ENCODE assay signal across 19 cellular contexts in genomic region chr14:96893966-96894622, GRCh38.
"Had no signal": no experiment of that assay in that cellular context is flagged by ENCODE, and none has a peak within 500 bp of the region (broad histone marks: within the 10 kb centered on the region; RNA-seq: fewer than 3 reads in every experiment).

No MANE protein-coding gene starts in this region.

- H3K4me3 Mint-ChIP-seq: naive B cell; stimulated activated naive B cell treated with anti-CD40 and anti-IgM and Interleukin-4, amounts not matched to agents 10 μg/mL and 1 μg/mL and 100 μg/mL, for 72 hours; WTC11 had no signal

- H3K27me3 ChIP-seq: esophagus squamous epithelium, left lung, transverse colon, vagina had no signal

- H3K79me2 ChIP-seq: parathyroid adenoma had no signal

- H3K9ac ChIP-seq: parathyroid adenoma had no signal

- FAIRE-seq: endothelial cell of umbilical vein, keratinocyte had no signal

- H3K27ac ChIP-seq: esophagus squamous epithelium, left lung, parathyroid adenoma, transverse colon, vagina had no signal

- H2AFZ ChIP-seq: parathyroid adenoma had no signal

- H3K36me3 ChIP-seq: esophagus squamous epithelium, transverse colon, vagina had no signal

- DNase-seq: activated CD8-positive, alpha-beta memory T cell treated with anti-CD3 and anti-CD28 coated beads for 24 hours; activated gamma-delta T cell treated with Interleukin-2 at 50 U/mL for 16 hours; aorta; cortex of kidney; effector CD4-positive, alpha-beta T cell; esophagus squamous epithelium; hippocampal formation; left lung; naive B cell; stimulated activated CD4-positive, alpha-beta T cell treated with anti-CD3 and anti-CD28 coated beads, Interleukin-12 subunit alpha, Interleukin-12 subunit beta, amount 100 ng/mL, for 4 hours; stimulated activated naive B cell treated with anti-CD40 and anti-IgM and Interleukin-4, amounts not matched to agents 10 μg/mL and 1 μg/mL and 100 μg/mL, for 72 hours; T-helper 1 cell; transverse colon had no signal

- H3K27ac Mint-ChIP-seq: stimulated activated naive B cell treated with anti-CD40 and anti-IgM and Interleukin-4, amounts not matched to agents 10 μg/mL and 1 μg/mL and 100 μg/mL, for 72 hours; WTC11 had no signal

- H3K36me3 Mint-ChIP-seq: WTC11 had no signal

- H3K9me3 Mint-ChIP-seq: naive B cell; stimulated activated naive B cell treated with anti-CD40 and anti-IgM and Interleukin-4, amounts not matched to agents 10 μg/mL and 1 μg/mL and 100 μg/mL, for 72 hours; WTC11 had no signal

- ATAC-seq: left lung; SK-N-SH treated with all-trans-retinoic acid at 6 μM for 48 hours; stimulated activated naive B cell treated with anti-CD40 and anti-IgM and Interleukin-4, amounts not matched to agents 10 μg/mL and 1 μg/mL and 100 μg/mL, for 72 hours; WTC11 had no signal

- H3K27me3 Mint-ChIP-seq: naive B cell; stimulated activated naive B cell treated with anti-CD40 and anti-IgM and Interleukin-4, amounts not matched to agents 10 μg/mL and 1 μg/mL and 100 μg/mL, for 72 hours had no signal

- H3K4me1 ChIP-seq: esophagus squamous epithelium, left lung, parathyroid adenoma, transverse colon, vagina had no signal

- H3K4me3 ChIP-seq: esophagus squamous epithelium, left lung, transverse colon, vagina had no signal

- H3K9me3 ChIP-seq: esophagus squamous epithelium, left lung, transverse colon, vagina had no signal
